Comparison of ENCODE assay signal across 13 cellular contexts in genomic region chr6:149127212-149127611, GRCh38.
DNase-seq lines count a peak whose midpoint lies in the region; ATAC-seq and TF ChIP-seq lines count a peak whose summit lies in the region.
"Had no signal": no experiment of that assay in that cellular context is flagged by ENCODE, and none has a peak within 500 bp of the region (broad histone marks: within the 10 kb centered on the region; RNA-seq: fewer than 3 reads in every experiment).

No MANE protein-coding gene starts in this region.

- CTCF ChIA-PET in CD4-positive, alpha-beta T cell (lab: Charles Lee): no interaction called here
- CTCF ChIA-PET in HCT116 (lab: Charles Lee): no interaction called here

- no peaks in the 10 kb centered on the region for H3K9me2 ChIP-seq in HCT116 (ENCODE audit: insufficient read depth)

- no peak overlapping the region for H3K27ac ChIP-seq in CD4-positive, alpha-beta T cell (ENCODE audit: low read depth, low read length)
- H3K27ac ChIP-seq in HCT116 (ENCODE audit: low read depth, low read length) (no peak overlapping the region), upper lobe of right lung (no peak overlapping the region)
- H3K27ac ChIP-seq: body of pancreas, thyroid gland had no signal

- DNase-seq in CD4-positive, alpha-beta T cell: no peak
- DNase-seq in HCT116 (ENCODE audit: low read depth, low spot score) (no peak), amniotic epithelial cell (ENCODE audit: low read depth) (peak; percentile 33), kidney glomerular epithelial cell (lab: John Stamatoyannopoulos, UW) (peak; percentile 25), nucleus accumbens (lab: John Stamatoyannopoulos, UW) (no peak), upper lobe of right lung (no peak)
- DNase-seq: body of pancreas, DMS79, NCI-H1092, NCI-H510A, thyroid gland had no signal

- ATAC-seq in CD4-positive, alpha-beta T cell (ENCODE audit: poor library complexity): no peak
- ATAC-seq in HCT116 (no peak), HG03439 (IDR thresholded peaks at IDR 0.05; ENCODE audit: unreplicated experiment) (no peak), upper lobe of right lung (no peak)
- ATAC-seq: body of pancreas had no signal

- RAD21 ChIA-PET in HCT116 (lab: Charles Lee; ENCODE audit: low non-redundant PET in 1 of 2, low total read pairs in 2 of 2, uncharacterized antibody in 2 of 2, unreplicated experiment in 2 of 2): no interaction called here

- no peaks in the 10 kb centered on the region for H3K79me2 ChIP-seq in HCT116 (ENCODE audit: insufficient read depth, low read length)

- H3K27ac Mint-ChIP-seq in CD4-positive, alpha-beta T cell: peak overlapping the region; percentile 77
- H3K27ac Mint-ChIP-seq: memory B cell had no signal

- no TSS peak for BruUV-seq in HCT116 (replicated peaks; lab: Mats Ljungman, UMichigan)

- H2AFZ ChIP-seq in HCT116 (ENCODE audit: low read depth, low read length, poor library complexity, severe bottlenecking): peak overlapping the region; percentile 66

- no peak overlapping the region for H3K9ac ChIP-seq in HCT116 (ENCODE audit: low read length)

- intact Hi-C loops in CD4-positive, alpha-beta T cell (cut with DNase I, micrococcal nuclease): no loop called here
- intact Hi-C loops in HCT116 (cut with micrococcal nuclease): no loop called here
- intact Hi-C loops in upper lobe of right lung (cut with DNase I): no loop called here

- H3K27me3 Mint-ChIP-seq in CD4-positive, alpha-beta T cell: no peaks in the 10 kb centered on the region
- H3K27me3 Mint-ChIP-seq: memory B cell had no signal

- no peak for TF ChIP-seq CTCF in CD4-positive, alpha-beta T cell (IDR thresholded peaks at IDR 0.05)
- TF ChIP-seq CTCF in HCT116 (IDR thresholded peaks at IDR 0.05 in 2 of 3, conservative IDR thresholded peaks at IDR 0.05 in 1 of 3; ENCODE audit: borderline replicate concordance in 1 of 3, insufficient read depth in 1 of 3, low read depth in 2 of 3, low read length in 2 of 3): no peak
- no peak for TF ChIP-seq CTCF in upper lobe of right lung (IDR thresholded peaks at IDR 0.05)

- no peak for TF ChIP-seq RAD21 in HCT116 (IDR thresholded peaks at IDR 0.05; ENCODE audit: low read depth)

- TF ChIP-seq POLR2A in HCT116 (IDR thresholded peaks at IDR 0.05; ENCODE audit: borderline replicate concordance, extremely low read depth, insufficient read depth, insufficient read length): no peak

- H3K4me3 ChIP-seq in HCT116 (replicated peaks in 1 of 2; ENCODE audit: low read depth in 1 of 2, low read length in 2 of 2) (no peak overlapping the region), upper lobe of right lung (no peak overlapping the region)
- H3K4me3 ChIP-seq: body of pancreas, thyroid gland had no signal

- H3K4me2 ChIP-seq in HCT116 (ENCODE audit: low read length): no peak overlapping the region

- H4K20me1 ChIP-seq in HCT116 (ENCODE audit: insufficient read depth): no peaks in the 10 kb centered on the region

- no peaks in the 10 kb centered on the region for H3K9me3 ChIP-seq in CD4-positive, alpha-beta T cell (ENCODE audit: control insufficient read depth, low read length)
- no peaks in the 10 kb centered on the region for H3K9me3 ChIP-seq in HCT116 (ENCODE audit: control insufficient read depth in 1 of 2, insufficient read depth in 1 of 2, low read depth in 1 of 2, low read length in 2 of 2)
- H3K9me3 ChIP-seq in upper lobe of right lung: no peaks in the 10 kb centered on the region
- H3K9me3 ChIP-seq: body of pancreas, thyroid gland had no signal

- POLR2A ChIA-PET in CD4-positive, alpha-beta T cell (lab: Charles Lee): interaction anchor here (0.7 to 1.7 kb wide), 2 partner anchors 13 to 80 kb away, joined by 3 to 5 read pairs; no protein-coding TSS in a partner anchor
- POLR2A ChIA-PET in HCT116 (lab: Charles Lee): no interaction called here

- H3K4me3 Mint-ChIP-seq in CD4-positive, alpha-beta T cell: no peak overlapping the region
- H3K4me3 Mint-ChIP-seq: memory B cell had no signal

- no peaks in the 10 kb centered on the region for H3K9me3 Mint-ChIP-seq in CD4-positive, alpha-beta T cell

- H3K27me3 ChIP-seq in CD4-positive, alpha-beta T cell (ENCODE audit: control insufficient read depth, insufficient read depth, low read length): no peaks in the 10 kb centered on the region
- H3K27me3 ChIP-seq in HCT116 (ENCODE audit: insufficient read depth, low read length) (no peaks in the 10 kb centered on the region), upper lobe of right lung (no peaks in the 10 kb centered on the region)
- H3K27me3 ChIP-seq: body of pancreas, thyroid gland had no signal

- no peaks in the 10 kb centered on the region for H3K36me3 Mint-ChIP-seq in CD4-positive, alpha-beta T cell (ENCODE audit: low read depth)

- H3K4me1 ChIP-seq in HCT116 (ENCODE audit: control insufficient read depth in 1 of 2, insufficient read depth in 2 of 2, low read length in 2 of 2) (peaks cover 5% of the 10 kb centered on the region in 2 experiments; a peak in 3 of 4 replicates), upper lobe of right lung (peaks cover 21% of the 10 kb centered on the region)

- H3K36me3 ChIP-seq in HCT116 (ENCODE audit: control insufficient read depth in 1 of 2, insufficient read depth in 2 of 2, low read length in 2 of 2): no peaks in the 10 kb centered on the region
- H3K36me3 ChIP-seq in upper lobe of right lung: no peaks in the 10 kb centered on the region
- H3K36me3 ChIP-seq: thyroid gland had no signal

- peaks cover 63% of the 10 kb centered on the region for H3K4me1 Mint-ChIP-seq in CD4-positive, alpha-beta T cell (ENCODE audit: low read depth)

TF ChIP-seq in HCT116, 20 proteins besides CTCF, POLR2A, EP300 and RAD21:
- TF ChIP-seq ZNF274 (IDR thresholded peaks at IDR 0.05; ENCODE audit: low read depth, low read length): no peak

Comparison
In these comparisons a context has a peak if more than half of its experiments do, and no peak if none do; other contexts are left out.
1. DNase-seq: peak in amniotic epithelial cell (single experiment) and kidney glomerular epithelial cell (single experiment); none in CD4-positive, alpha-beta T cell (0 of 10), HCT116 (single experiment), nucleus accumbens (0 of 56) and upper lobe of right lung (single experiment).